ENCODE assay signal across 15 cellular contexts in the genomic region with DNA sequence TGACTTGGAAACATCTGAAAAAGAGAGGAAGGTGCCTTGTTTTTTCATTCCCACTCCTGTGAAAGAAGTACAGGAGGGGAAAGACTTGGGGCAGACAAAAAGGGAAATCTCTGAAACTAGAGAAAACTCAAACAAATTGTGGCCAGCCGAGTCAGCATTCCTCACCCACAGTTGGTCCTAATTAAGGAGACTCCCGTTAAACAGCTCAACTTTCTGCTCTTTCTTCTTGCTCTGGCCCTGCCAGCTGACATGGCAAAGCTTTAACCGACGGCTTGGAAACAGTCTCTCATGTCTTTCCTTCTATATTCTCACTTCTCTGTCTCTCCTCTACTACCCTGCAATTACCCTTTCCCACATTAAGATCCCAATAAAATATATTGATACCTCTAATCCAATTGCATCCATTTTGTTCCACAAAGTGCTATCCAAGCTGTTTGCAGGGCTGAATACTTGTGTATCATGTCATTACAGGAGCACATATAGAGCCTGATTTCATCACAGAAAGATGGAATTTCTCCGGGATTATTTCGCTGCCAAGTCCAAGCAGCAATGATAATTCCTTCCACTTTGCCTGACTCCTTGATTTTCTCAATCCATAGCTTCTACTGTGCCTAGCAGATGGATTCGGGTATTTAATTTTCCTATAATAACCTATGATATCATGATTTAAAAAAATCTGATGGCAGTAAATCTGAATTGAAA.
DNase-seq lines count a peak whose midpoint lies in the region; ATAC-seq and TF ChIP-seq lines count a peak whose summit lies in the region.
"Had no signal": no experiment of that assay in that cellular context is flagged by ENCODE, and none has a peak within 500 bp of the region (broad histone marks: within the 10 kb centered on the region; RNA-seq: fewer than 3 reads in every experiment).

No MANE protein-coding gene starts in this region.

- no peaks in the 10 kb centered on the region for H3F3A ChIP-seq in GM23338 (replicated peaks; ENCODE audit: low read depth)

- H3K79me2 ChIP-seq in GM23338 (replicated peaks; ENCODE audit: insufficient read depth), result peaks cover 27% of the 10 kb centered on the region; the same call in 1 of the 2 replicates

- H3K27ac ChIP-seq in GM23338 (ENCODE audit: low read depth) (0 out of 2 replicates have a peak overlapping the region, but pooled peaks have one; percentile 8), substantia nigra (ENCODE audit: low read depth, low read length, poor library complexity, severe bottlenecking) (peak overlapping the region; percentile 59)
- H3K27ac ChIP-seq: prostate gland had no signal

- peaks cover 2% of the 10 kb centered on the region; the same call in 1 of the 3 replicates for H3K36me3 Mint-ChIP-seq in GM23338 (ENCODE audit: low read depth)
- no peaks in the 10 kb centered on the region for H3K36me3 Mint-ChIP-seq in activated CD8-positive, alpha-beta T cell treated with anti-CD3 and anti-CD28 coated beads for 36 hours (ENCODE audit: low read depth)

- H3K4me1 Mint-ChIP-seq in GM23338, result peaks cover 32% of the 10 kb centered on the region
- no peaks in the 10 kb centered on the region for H3K4me1 Mint-ChIP-seq in activated CD8-positive, alpha-beta T cell treated with anti-CD3 and anti-CD28 coated beads for 36 hours (ENCODE audit: low read depth)

- H3K36me3 ChIP-seq in GM23338 (ENCODE audit: insufficient read depth), result no peaks in the 10 kb centered on the region
- H3K36me3 ChIP-seq: prostate gland had no signal

- H3K9me2 ChIP-seq in GM23338 (ENCODE audit: insufficient read depth), result no peaks in the 10 kb centered on the region

- CTCF ChIA-PET in activated CD8-positive, alpha-beta T cell treated with anti-CD3 and anti-CD28 coated beads for 36 hours (lab: Charles Lee), result interaction anchor here (0.9 to 2.4 kb wide), 3 partner anchors 30 to 59 kb away, joined by 3 to 8 read pairs (median 5); no protein-coding TSS in a partner anchor

- no peak for TF ChIP-seq CTCF in GM23338 (conservative IDR thresholded peaks at IDR 0.05; ENCODE audit: low read depth in 2 of 2)
- peak; percentile 36 for TF ChIP-seq CTCF in fibroblast of the aortic adventitia (IDR thresholded peaks at IDR 0.05; ENCODE audit: insufficient read depth, low read length)
- no peak for TF ChIP-seq CTCF in activated CD8-positive, alpha-beta T cell treated with anti-CD3 and anti-CD28 coated beads for 36 hours (IDR thresholded peaks at IDR 0.05)

- H2AFZ ChIP-seq in GM23338, result no peak overlapping the region

- no peaks in the 10 kb centered on the region for H4K20me1 ChIP-seq in GM23338 (replicated peaks; ENCODE audit: insufficient read depth)

- POLR2A ChIA-PET in activated CD8-positive, alpha-beta T cell treated with anti-CD3 and anti-CD28 coated beads for 36 hours (lab: Charles Lee), result no interaction called here

- DNase-seq in GM23338 (ENCODE audit: low spot score) (no peak), amniotic epithelial cell (ENCODE audit: low read depth) (peak; percentile 84), fibroblast of the aortic adventitia (ENCODE audit: low read depth) (peak; percentile 85), substantia nigra (lab: John Stamatoyannopoulos, UW) (peak in 1 of 49 donors; percentile 29), GM19240 (ENCODE audit: insufficient read length, low spot score) (no peak), NCI-H526 (lab: John Stamatoyannopoulos, UW) (no peak)
- no peak for DNase-seq in activated CD8-positive, alpha-beta T cell treated with anti-CD3 and anti-CD28 coated beads for 36 hours
- no peak for DNase-seq in stimulated activated CD4-positive, alpha-beta T cell treated with anti-CD3 and anti-CD28 coated beads, Interleukin-4, amount 100 ng/mL, for 4 hours
- DNase-seq: effector memory CD4-positive, alpha-beta T cell; NCI-H1436; SHP77; stimulated activated CD4-positive, alpha-beta T cell treated with anti-CD3 and anti-CD28 coated beads, Interleukin-4, amount 100 ng/mL, for 24 hours; stimulated activated naive CD8-positive, alpha-beta T cell treated with anti-CD3 and anti-CD28 coated beads, Interleukin-15, Interleukin-2, amounts not matched to agents 100 U/mL and 50 U/mL, for 24 hours had no signal

- peaks cover 2% of the 10 kb centered on the region for H3K27me3 Mint-ChIP-seq in GM23338 (ENCODE audit: insufficient read depth, low read depth, poor library complexity)
- peaks cover 4% of the 10 kb centered on the region for H3K27me3 Mint-ChIP-seq in activated CD8-positive, alpha-beta T cell treated with anti-CD3 and anti-CD28 coated beads for 36 hours
- H3K27me3 Mint-ChIP-seq: activated naive CD8-positive, alpha-beta T cell had no signal

- no peak overlapping the region for H3K27ac Mint-ChIP-seq in GM23338
- no peak overlapping the region for H3K27ac Mint-ChIP-seq in activated CD8-positive, alpha-beta T cell treated with anti-CD3 and anti-CD28 coated beads for 36 hours
- H3K27ac Mint-ChIP-seq: activated naive CD8-positive, alpha-beta T cell had no signal

- no peak overlapping the region for H3K4me3 Mint-ChIP-seq in GM23338
- no peak overlapping the region for H3K4me3 Mint-ChIP-seq in activated CD8-positive, alpha-beta T cell treated with anti-CD3 and anti-CD28 coated beads for 36 hours
- H3K4me3 Mint-ChIP-seq: activated naive CD8-positive, alpha-beta T cell had no signal

- no peaks in the 10 kb centered on the region for H3K9me3 Mint-ChIP-seq in GM23338
- H3K9me3 Mint-ChIP-seq in activated CD8-positive, alpha-beta T cell treated with anti-CD3 and anti-CD28 coated beads for 36 hours, result no peaks in the 10 kb centered on the region

- intact Hi-C loops in activated CD8-positive, alpha-beta T cell treated with anti-CD3 and anti-CD28 coated beads for 36 hours (cut with micrococcal nuclease), result no loop called here

- ATAC-seq in GM23338, result 0 out of 3 replicates have a peak, but pooled peaks have one; percentile 15
- no peak for ATAC-seq in activated CD8-positive, alpha-beta T cell treated with anti-CD3 and anti-CD28 coated beads for 36 hours
- ATAC-seq: stimulated activated naive CD8-positive, alpha-beta T cell treated with anti-CD3 and anti-CD28 coated beads, Interleukin-15, Interleukin-2, amounts not matched to agents 100 U/mL and 50 U/mL, for 24 hours had no signal

- H3K4me2 ChIP-seq in GM23338, result no peak overlapping the region

- no peaks in the 10 kb centered on the region for H3K27me3 ChIP-seq in GM23338 (ENCODE audit: insufficient read depth)

- H3K4me3 ChIP-seq in GM23338, result no peak overlapping the region
- H3K4me3 ChIP-seq in fibroblast of the aortic adventitia (ENCODE audit: low read depth, low read length), result no peak overlapping the region
- H3K4me3 ChIP-seq: prostate gland had no signal

- peaks cover 16% of the 10 kb centered on the region; the same call in 1 of the 2 replicates for H3K4me1 ChIP-seq in GM23338 (ENCODE audit: insufficient read depth)
- H3K4me1 ChIP-seq: prostate gland had no signal

TF ChIP-seq in GM23338, 12 proteins besides CTCF, POLR2A, EP300 and RAD21 (continues in another document):
- TF ChIP-seq STAT1 (IDR thresholded peaks at IDR 0.05; ENCODE audit: unreplicated experiment), result no peak

Comparison
In these comparisons a context has a peak if more than half of its experiments do, and no peak if none do; other contexts are left out.
1. DNase-seq: peak in amniotic epithelial cell (single experiment) and fibroblast of the aortic adventitia (single experiment); none in GM23338 (single experiment), GM19240 (single experiment), NCI-H526 (0 of 2), activated CD8-positive, alpha-beta T cell treated with anti-CD3 and anti-CD28 coated beads for 36 hours (single experiment) and stimulated activated CD4-positive, alpha-beta T cell treated with anti-CD3 and anti-CD28 coated beads, Interleukin-4, amount 100 ng/mL, for 4 hours (0 of 2).